1 cellular context compared by ENCODE assay signal in genomic region chr3:177338697-177339219, GRCh38.
TF ChIP-seq lines count a peak whose summit lies in the region.

No MANE protein-coding gene starts in this region.

TF ChIP-seq in HepG2, 621 proteins besides CTCF, POLR2A, EP300 and RAD21 (continued from another document and continues in another):
- TF ChIP-seq CEBPZ (IDR thresholded peaks at IDR 0.05; ENCODE audit: low read length) (no peak), THAP9 (CRISPR knock-in tag; IDR thresholded peaks at IDR 0.05; ENCODE audit: borderline replicate concordance) (no peak), HNRNPL (IDR thresholded peaks at IDR 0.05; ENCODE audit: low read depth, low read length) (no peak), DBP (CRISPR knock-in tag; IDR thresholded peaks at IDR 0.05; ENCODE audit: not compliant biosample characterization) (no peak), ZNF138 (CRISPR knock-in tag; IDR thresholded peaks at IDR 0.05; ENCODE audit: low read depth) (no peak), MZF1 (CRISPR knock-in tag; IDR thresholded peaks at IDR 0.05; ENCODE audit: borderline replicate concordance) (no peak), FOXK1 (CRISPR knock-in tag; IDR thresholded peaks at IDR 0.05; ENCODE audit: borderline replicate concordance, low read depth) (peak; percentile 56; the same call in 1 of the 2 replicates), NFRKB (IDR thresholded peaks at IDR 0.05) (no peak), ZFP90 (CRISPR knock-in tag; IDR thresholded peaks at IDR 0.05; ENCODE audit: borderline replicate concordance) (no peak), ZFYVE20 (CRISPR knock-in tag; IDR thresholded peaks at IDR 0.05; ENCODE audit: borderline replicate concordance, low read depth) (no peak), ARID4A (CRISPR knock-in tag; IDR thresholded peaks at IDR 0.05; ENCODE audit: borderline replicate concordance) (no peak), ZNF563 (CRISPR knock-in tag; IDR thresholded peaks at IDR 0.05) (no peak), MAFK (conservative IDR thresholded peaks at IDR 0.05 in 1 of 2, IDR thresholded peaks at IDR 0.05 in 1 of 2; ENCODE audit: low read length in 2 of 2) (no peak), NR2F1 (CRISPR knock-in tag; IDR thresholded peaks at IDR 0.05) (no peak), HMGXB4 (CRISPR knock-in tag; IDR thresholded peaks at IDR 0.05; ENCODE audit: borderline replicate concordance in 1 of 2, low read depth in 1 of 2) (no peak), SNAPC5 (CRISPR knock-in tag; IDR thresholded peaks at IDR 0.05; ENCODE audit: borderline replicate concordance) (no peak), ZNF543 (CRISPR knock-in tag; IDR thresholded peaks at IDR 0.05) (no peak), ZNF597 (CRISPR knock-in tag; IDR thresholded peaks at IDR 0.05) (no peak), TSC22D2 (CRISPR knock-in tag; IDR thresholded peaks at IDR 0.05; ENCODE audit: borderline replicate concordance) (no peak), ZNF788 (CRISPR knock-in tag; IDR thresholded peaks at IDR 0.05; ENCODE audit: borderline replicate concordance) (no peak; the same call in 1 of the 2 replicates), TEF (CRISPR knock-in tag; IDR thresholded peaks at IDR 0.05) (no peak), ARHGAP35 (CRISPR knock-in tag; IDR thresholded peaks at IDR 0.05; ENCODE audit: borderline replicate concordance) (no peak), NR1H2 (CRISPR knock-in tag; IDR thresholded peaks at IDR 0.05; ENCODE audit: borderline replicate concordance, low read depth) (no peak), ZFP62 (CRISPR knock-in tag; IDR thresholded peaks at IDR 0.05) (no peak), MED13 (CRISPR knock-in tag; IDR thresholded peaks at IDR 0.05) (peak; percentile 48; the same call in 1 of the 2 replicates), ZNF720 (CRISPR knock-in tag; IDR thresholded peaks at IDR 0.05) (no peak), ATF1 (CRISPR knock-in tag; IDR thresholded peaks at IDR 0.05) (peak; percentile 57; the same call in 1 of the 2 replicates), ZFP41 (CRISPR knock-in tag; IDR thresholded peaks at IDR 0.05; ENCODE audit: borderline replicate concordance) (no peak), ZNF124 (CRISPR knock-in tag; IDR thresholded peaks at IDR 0.05) (peak; percentile 64; the same call in 1 of the 2 replicates), RBM22 (optimal IDR thresholded peaks at IDR 0.05; ENCODE audit: low read length) (no peak), ZNF329 (CRISPR knock-in tag; IDR thresholded peaks at IDR 0.05; ENCODE audit: low read depth) (no peak), KMT2B (CRISPR knock-in tag; IDR thresholded peaks at IDR 0.05) (no peak), STAT5B (CRISPR knock-in tag; IDR thresholded peaks at IDR 0.05) (no peak; the same call in 1 of the 2 replicates), TBP (CRISPR knock-in tag; IDR thresholded peaks at IDR 0.05) (no peak), ZNF607 (CRISPR knock-in tag; IDR thresholded peaks at IDR 0.05; ENCODE audit: borderline replicate concordance) (no peak), ZNF414 (CRISPR knock-in tag; IDR thresholded peaks at IDR 0.05) (no peak), ZNF670 (CRISPR knock-in tag; IDR thresholded peaks at IDR 0.05; ENCODE audit: borderline replicate concordance) (no peak), ZNF101 (CRISPR knock-in tag; IDR thresholded peaks at IDR 0.05; ENCODE audit: borderline replicate concordance, low read depth) (no peak), XBP1 (CRISPR knock-in tag; IDR thresholded peaks at IDR 0.05) (no peak), RELA (CRISPR knock-in tag; IDR thresholded peaks at IDR 0.05) (no peak), HBP1 (CRISPR knock-in tag; IDR thresholded peaks at IDR 0.05; ENCODE audit: low read depth) (no peak), SALL1 (CRISPR knock-in tag; IDR thresholded peaks at IDR 0.05) (peak; percentile 63), ZMYM3 (CRISPR knock-in tag; IDR thresholded peaks at IDR 0.05) (no peak), ZNF615 (CRISPR knock-in tag; IDR thresholded peaks at IDR 0.05; ENCODE audit: borderline replicate concordance) (no peak), HNF1B (CRISPR knock-in tag; IDR thresholded peaks at IDR 0.05) (0 out of 2 replicates have a peak, but pooled peaks have one; percentile 46)
